In genomic region chr22:30856699-30857098, GRCh38 we compare ENCODE assay signal across 26 cellular contexts.
A peak's percentile ranks its signal among the peaks of the same experiment; 100 is the strongest.
DNase-seq lines count a peak whose midpoint lies in the region; TF ChIP-seq lines count a peak whose summit lies in the region.
"Had no signal": no experiment of that assay in that cellular context is flagged by ENCODE, and none has a peak within 500 bp of the region (broad histone marks: within the 10 kb centered on the region; RNA-seq: fewer than 3 reads in every experiment).

No MANE protein-coding gene starts in this region.

- no peaks in the 10 kb centered on the region for H3K9me3 ChIP-seq in osteoblast (ENCODE audit: low read depth, low read length)
- H3K9me3 ChIP-seq in vagina = no peaks in the 10 kb centered on the region
- H3K9me3 ChIP-seq: Caco-2, SJCRH30 had no signal

- no peaks in the 10 kb centered on the region for H4K20me1 ChIP-seq in osteoblast (ENCODE audit: insufficient read depth, low read length)

- TF ChIP-seq CTCF in NB4 (IDR thresholded peaks at IDR 0.05; ENCODE audit: low read depth, low read length) = no peak
- no peak for TF ChIP-seq CTCF in osteoblast (IDR thresholded peaks at IDR 0.05; ENCODE audit: extremely low read depth, low read depth, low read length)
- TF ChIP-seq CTCF in vagina (IDR thresholded peaks at IDR 0.05) = no peak

- H3K27ac ChIP-seq in osteoblast (ENCODE audit: low read depth, low read length) (no peak overlapping the region), vagina (no peak overlapping the region)
- H3K27ac ChIP-seq: C4-2B, SJCRH30 had no signal

- H2AFZ ChIP-seq in osteoblast (ENCODE audit: low read length) = no peak overlapping the region

- H3K79me2 ChIP-seq in osteoblast (ENCODE audit: insufficient read depth, low read length) = no peaks in the 10 kb centered on the region

- H3K4me2 ChIP-seq in osteoblast (ENCODE audit: insufficient read depth, low read length) = no peak overlapping the region

- H3K4me3 ChIP-seq in NB4 (ENCODE audit: low read depth, low read length) (no peak overlapping the region), osteoblast (ENCODE audit: insufficient read depth, low read length) (no peak overlapping the region), vagina (no peak overlapping the region)
- H3K4me3 ChIP-seq: SJCRH30 had no signal

- H3K4me1 ChIP-seq in osteoblast (ENCODE audit: insufficient read depth, low read length) = no peaks in the 10 kb centered on the region
- no peaks in the 10 kb centered on the region for H3K4me1 ChIP-seq in vagina
- H3K4me1 ChIP-seq: Caco-2, SJCRH30 had no signal

- H3K27me3 ChIP-seq in osteoblast (ENCODE audit: insufficient read depth, low read length) (no peaks in the 10 kb centered on the region), vagina (no peaks in the 10 kb centered on the region)
- H3K27me3 ChIP-seq: SJCRH30 had no signal

- peak; percentile 3 for DNase-seq in AG20443 (ENCODE audit: low spot score)
- peak; percentile 18 for DNase-seq in NB4 (ENCODE audit: low read depth)
- peak; percentile 5 for DNase-seq in iPS-NIHi11 (ENCODE audit: low spot score)
- peak; percentile 3 for DNase-seq in osteoblast (ENCODE audit: insufficient read length, low spot score, missing footprints)
- no peak for DNase-seq in UCSD-AML1 (lab: John Stamatoyannopoulos, UW; ENCODE audit: unreplicated experiment)
- no peak for DNase-seq in hippocampal formation (lab: John Stamatoyannopoulos, UW)
- DNase-seq in AG08396 (ENCODE audit: low spot score) = no peak
- DNase-seq in vagina (ENCODE audit: extremely low spot score in 2 of 2) = no peak
- DNase-seq: 8988T; Caco-2; CD8-positive, alpha-beta T cell; DMS 273 treated with DMSO at 0.1 percent for 48 hours; DMS79; EL; GDM1; Kasumi-1; NCI-H1105; NCI-H1436 treated with DMSO at 0.1 percent for 48 hours; NCI-H2029; NCI-H446 treated with DMSO at 0.1 percent for 48 hours; NCI-H526; NCI-H82; NK-92 treated with Interleukin-12 subunit alpha and Interleukin-12 subunit beta, amount 100 ng/mL, for 24 hours; PC-3; SJCRH30 had no signal

- intact Hi-C loops in vagina (cut with DNase I) = no loop called here

- H3K36me3 ChIP-seq in osteoblast (ENCODE audit: insufficient read depth, low read length) (no peaks in the 10 kb centered on the region), vagina (no peaks in the 10 kb centered on the region)
- H3K36me3 ChIP-seq: SJCRH30 had no signal

- TF ChIP-seq POLR2A in NB4 (IDR thresholded peaks at IDR 0.05; ENCODE audit: extremely low read depth, insufficient read length) (no peak), vagina (IDR thresholded peaks at IDR 0.05) (no peak)

Comparison
In these comparisons a context has a peak if more than half of its experiments do, and no peak if none do; other contexts are left out.
1. DNase-seq: peak in AG20443 (single experiment), NB4 (single experiment), iPS-NIHi11 (single experiment) and osteoblast (single experiment); none in UCSD-AML1 (single experiment), hippocampal formation (0 of 2), AG08396 (single experiment) and vagina (0 of 2).